ENCODE assay signal across 8 cellular contexts in genomic region chr1:6148497-6149241, GRCh38.
DNase-seq lines count a peak whose midpoint lies in the region; ATAC-seq, FAIRE-seq and TF ChIP-seq lines count a peak whose summit lies in the region.

No MANE protein-coding gene starts in this region.

- FAIRE-seq in H54 (lab: Jason Lieb, UNC) (no peak), urothelium cell line (lab: Jason Lieb, UNC) (no peak)

- no peak for TF ChIP-seq POLR2A in H54 (IDR thresholded peaks at IDR 0.05; ENCODE audit: low read depth, low read length)

- DNase-seq in H54 (ENCODE audit: insufficient read length, low spot score) (peak; percentile 37), SW480 (ENCODE audit: low spot score) (peak; percentile 82), iPS-NIHi7 (ENCODE audit: extremely low spot score) (peak; percentile 99), HCEC 1CT (no peak), urothelium cell line (ENCODE audit: low spot score) (no peak)
- DNase-seq in activated naive CD8-positive, alpha-beta T cell treated with anti-CD3 and anti-CD28 coated beads, Interleukin-2, amount 50 U/mL, for 16 hours (ENCODE audit: low read depth, low spot score), result peak; percentile 42
- DNase-seq in stimulated activated CD4-positive, alpha-beta T cell treated with anti-CD3 and anti-CD28 coated beads, TNF-alpha, amount 100 ng/mL, for 24 hours (ENCODE audit: low read depth in 3 of 3), result peak; percentile 44 to 72 (median 48)

- no peak for ATAC-seq in GM21390 (IDR thresholded peaks at IDR 0.05; ENCODE audit: unreplicated experiment)

Comparison
In these comparisons a context has a peak if more than half of its experiments do, and no peak if none do; other contexts are left out.
1. DNase-seq: peak in H54 (single experiment), SW480 (single experiment), activated naive CD8-positive, alpha-beta T cell treated with anti-CD3 and anti-CD28 coated beads, Interleukin-2, amount 50 U/mL, for 16 hours (single experiment), iPS-NIHi7 (single experiment) and stimulated activated CD4-positive, alpha-beta T cell treated with anti-CD3 and anti-CD28 coated beads, TNF-alpha, amount 100 ng/mL, for 24 hours (3 of 3); none in HCEC 1CT (single experiment) and urothelium cell line (single experiment).